Comparison of ENCODE assay signal across 8 cellular contexts in the genomic region with DNA sequence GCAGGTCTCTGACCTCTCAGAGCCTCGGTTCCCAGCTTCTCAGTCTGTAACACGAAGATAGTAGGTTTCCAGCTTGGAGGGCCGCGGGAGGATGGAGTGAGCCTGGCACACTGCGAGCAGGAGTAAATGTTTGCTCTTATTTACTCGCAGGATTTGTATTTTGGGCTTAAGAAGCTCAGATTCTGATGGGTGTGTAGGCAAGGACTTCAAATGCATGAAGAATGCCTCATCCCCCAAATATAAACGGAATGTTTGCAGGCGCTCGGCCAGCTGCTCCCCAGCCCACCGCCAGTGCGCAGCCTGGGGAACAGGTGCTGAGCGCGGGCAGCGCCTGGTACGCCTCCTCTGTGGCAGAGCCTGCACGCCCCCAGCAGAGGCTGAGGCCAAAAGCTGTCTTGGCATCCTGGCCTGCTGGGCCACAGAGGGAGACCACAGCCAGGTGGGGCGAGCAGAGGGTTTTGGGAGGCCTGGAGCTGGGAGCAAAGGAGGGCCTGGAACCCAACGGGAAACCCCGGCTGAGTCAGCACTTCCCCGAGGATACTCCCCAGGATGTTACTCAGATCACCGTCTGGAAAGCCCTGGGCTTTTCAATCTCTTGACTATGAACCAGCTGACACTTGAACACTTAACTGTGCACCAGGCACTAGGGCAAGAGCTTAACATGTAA. TPM values are rescaled to one million over a fixed set of nuclear protein-coding genes. Genes with fewer than 3 reads are reported as not detected.
DNase-seq lines count a peak whose midpoint lies in the region; ATAC-seq and TF ChIP-seq lines count a peak whose summit lies in the region.

No MANE protein-coding gene starts in this region.

- H3K4me3 Mint-ChIP-seq in activated T-helper 17 cell treated with anti-CD3 and anti-CD28 coated beads, Interleukin-2, amount 50 U/mL, for 72 hours, result peak overlapping the region; percentile 88
- H3K4me3 Mint-ChIP-seq in stimulated activated naive CD8-positive, alpha-beta T cell treated with anti-CD3 and anti-CD28 coated beads, Interleukin-15, Interleukin-2, amounts not matched to agents 100 ng/mL and 50 ng/mL, for 24 hours, result peak overlapping the region; percentile 66

- TF ChIP-seq CTCF in left ventricle myocardium inferior (IDR thresholded peaks at IDR 0.05; ENCODE audit: borderline replicate concordance), result no peak

- no peaks in the 10 kb centered on the region for H3K27me3 ChIP-seq in left ventricle myocardium inferior (ENCODE audit: low read depth)

- peak; percentile 83 for DNase-seq in activated effector memory CD4-positive, alpha-beta T cell treated with anti-CD3 and anti-CD28 coated beads, Interleukin-2, amount 50 U/mL, for 16 hours
- no peak for DNase-seq in activated effector memory CD4-positive, alpha-beta T cell treated with Interleukin-2 at 50 U/mL for 16 hours
- no peak for DNase-seq in left ventricle myocardium inferior
- DNase-seq in SIG-M5 treated with dmso at 0.1 percent for 504 hours (lab: John Stamatoyannopoulos, UW; ENCODE audit: unreplicated experiment), result no peak

- peaks cover 100% of the 10 kb centered on the region for H3K4me1 ChIP-seq in left ventricle myocardium inferior

- H3K36me3 Mint-ChIP-seq in activated T-helper 17 cell treated with anti-CD3 and anti-CD28 coated beads, Interleukin-2, amount 50 U/mL, for 72 hours (ENCODE audit: low read depth), result peaks cover 87% of the 10 kb centered on the region
- H3K36me3 Mint-ChIP-seq in stimulated activated naive CD8-positive, alpha-beta T cell treated with anti-CD3 and anti-CD28 coated beads, Interleukin-15, Interleukin-2, amounts not matched to agents 100 ng/mL and 50 ng/mL, for 24 hours (ENCODE audit: low read depth), result peaks cover 53% of the 10 kb centered on the region

- ATAC-seq in activated T-helper 17 cell treated with anti-CD3 and anti-CD28 coated beads, Interleukin-2, amount 50 U/mL, for 72 hours (replicated peaks), result no peak
- ATAC-seq in HG02973 (IDR thresholded peaks at IDR 0.05; ENCODE audit: unreplicated experiment), result no peak
- no peak for ATAC-seq in GM21423 (IDR thresholded peaks at IDR 0.05; ENCODE audit: unreplicated experiment)

- H3K36me3 ChIP-seq in left ventricle myocardium inferior, result peaks cover 41% of the 10 kb centered on the region

- intact Hi-C loops in left ventricle myocardium inferior (cut with micrococcal nuclease), result no loop called here

- peak overlapping the region; percentile 54 for H3K4me3 ChIP-seq in left ventricle myocardium inferior

- no peaks in the 10 kb centered on the region for H3K27me3 Mint-ChIP-seq in activated T-helper 17 cell treated with anti-CD3 and anti-CD28 coated beads, Interleukin-2, amount 50 U/mL, for 72 hours
- H3K27me3 Mint-ChIP-seq in stimulated activated naive CD8-positive, alpha-beta T cell treated with anti-CD3 and anti-CD28 coated beads, Interleukin-15, Interleukin-2, amounts not matched to agents 100 ng/mL and 50 ng/mL, for 24 hours, result no peaks in the 10 kb centered on the region

- H3K27ac Mint-ChIP-seq in activated T-helper 17 cell treated with anti-CD3 and anti-CD28 coated beads, Interleukin-2, amount 50 U/mL, for 72 hours, result peak overlapping the region; percentile 90
- peak overlapping the region; percentile 85 for H3K27ac Mint-ChIP-seq in stimulated activated naive CD8-positive, alpha-beta T cell treated with anti-CD3 and anti-CD28 coated beads, Interleukin-15, Interleukin-2, amounts not matched to agents 100 ng/mL and 50 ng/mL, for 24 hours

- H3K9me3 Mint-ChIP-seq in activated T-helper 17 cell treated with anti-CD3 and anti-CD28 coated beads, Interleukin-2, amount 50 U/mL, for 72 hours, result no peaks in the 10 kb centered on the region
- H3K9me3 Mint-ChIP-seq in stimulated activated naive CD8-positive, alpha-beta T cell treated with anti-CD3 and anti-CD28 coated beads, Interleukin-15, Interleukin-2, amounts not matched to agents 100 ng/mL and 50 ng/mL, for 24 hours, result peaks cover 5% of the 10 kb centered on the region

- H3K9me3 ChIP-seq in left ventricle myocardium inferior (replicated peaks), result no peaks in the 10 kb centered on the region

- H3K27ac ChIP-seq in left ventricle myocardium inferior (replicated peaks), result peak overlapping the region; percentile 93

- peaks cover 51% of the 10 kb centered on the region for H3K4me1 Mint-ChIP-seq in activated T-helper 17 cell treated with anti-CD3 and anti-CD28 coated beads, Interleukin-2, amount 50 U/mL, for 72 hours
- peaks cover 95% of the 10 kb centered on the region for H3K4me1 Mint-ChIP-seq in stimulated activated naive CD8-positive, alpha-beta T cell treated with anti-CD3 and anti-CD28 coated beads, Interleukin-15, Interleukin-2, amounts not matched to agents 100 ng/mL and 50 ng/mL, for 24 hours (ENCODE audit: low read depth)

RNA-seq across cellular contexts. Expression of a gene that starts 9.4 kb away (rescaled TPM):
- 100 to 1,000 TPM in 1 of 2 donors, 10 to 100 TPM in 1; 96.5 to 107 TPM for total RNA-seq in activated T-helper 17 cell treated with anti-CD3 and anti-CD28 coated beads, Interleukin-2, amount 50 U/mL, for 72 hours
- 40.3 TPM for total RNA-seq in left ventricle myocardium inferior

RNA-seq across cellular contexts. Expression of a gene that starts 24.6 kb away (rescaled TPM):
- total RNA-seq in activated T-helper 17 cell treated with anti-CD3 and anti-CD28 coated beads, Interleukin-2, amount 50 U/mL, for 72 hours, result under 1 TPM; 0.37 to 0.71 TPM
- 1.1 TPM for total RNA-seq in left ventricle myocardium inferior

RNA-seq across cellular contexts. Expression of a gene that starts 48.0 kb away (rescaled TPM):
- total RNA-seq in activated T-helper 17 cell treated with anti-CD3 and anti-CD28 coated beads, Interleukin-2, amount 50 U/mL, for 72 hours, result 10 to 100 TPM; 20.9 to 23.1 TPM
- total RNA-seq in left ventricle myocardium inferior, result 13.1 TPM

RNA-seq across cellular contexts. Expression of a gene that starts 55.5 kb away (rescaled TPM):
- total RNA-seq in activated T-helper 17 cell treated with anti-CD3 and anti-CD28 coated beads, Interleukin-2, amount 50 U/mL, for 72 hours, result 10 to 100 TPM; 14.6 to 43.0 TPM
- total RNA-seq in left ventricle myocardium inferior, result 22.5 TPM

RNA-seq across cellular contexts. Expression of a gene that starts 58.7 kb away (rescaled TPM):
- 10 to 100 TPM; 17.9 to 28.2 TPM for total RNA-seq in activated T-helper 17 cell treated with anti-CD3 and anti-CD28 coated beads, Interleukin-2, amount 50 U/mL, for 72 hours
- total RNA-seq in left ventricle myocardium inferior, result 8.7 TPM
